In the genomic region with DNA sequence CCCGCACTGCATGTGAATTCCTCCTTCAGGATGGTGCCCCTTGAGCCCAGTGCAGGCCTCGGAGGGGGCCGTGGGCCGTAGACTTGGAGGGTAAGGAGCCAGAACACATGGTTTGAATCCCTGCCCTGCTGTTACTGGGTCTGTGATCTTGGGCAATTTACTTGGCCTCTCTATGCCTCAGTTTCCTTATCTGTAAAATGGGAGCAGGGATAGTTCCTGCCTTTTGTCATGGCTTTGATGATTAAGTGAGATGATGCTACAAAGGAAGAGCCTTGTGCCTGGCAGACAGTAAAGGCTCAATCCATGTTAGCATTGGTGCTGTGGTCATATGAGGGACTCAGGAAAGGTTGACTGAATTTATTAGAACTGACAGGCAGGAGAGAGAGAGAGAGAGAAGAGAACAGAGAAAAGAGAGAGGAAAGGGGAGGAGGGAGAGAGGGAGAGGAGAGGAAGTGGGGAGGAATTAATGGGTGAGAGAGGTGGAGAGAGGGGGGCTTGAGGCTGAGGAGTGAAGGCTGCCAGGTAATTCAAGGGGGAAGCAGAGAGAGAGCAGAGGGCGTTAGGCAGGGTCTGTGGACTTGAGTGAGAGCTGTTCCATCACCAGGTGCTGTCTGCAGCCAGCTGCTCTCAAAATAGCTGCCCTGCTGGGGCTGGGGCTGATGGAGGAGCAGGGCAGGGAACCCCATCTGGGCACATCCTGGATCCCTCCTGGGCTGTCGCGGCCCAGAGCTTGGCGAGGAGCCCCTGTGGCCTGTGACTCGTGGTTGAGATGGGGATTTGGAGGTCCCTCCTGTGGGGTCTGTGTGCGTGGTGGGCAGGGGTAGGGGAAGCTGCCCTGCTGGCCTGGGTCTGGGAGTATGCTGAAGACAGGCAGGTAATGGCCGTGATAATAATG, we compare ENCODE assay signal across 24 cellular contexts. TPM values are rescaled to one million over a fixed set of nuclear protein-coding genes. Genes with fewer than 3 reads are reported as not detected.
DNase-seq lines count a peak whose midpoint lies in the region; ATAC-seq and TF ChIP-seq lines count a peak whose summit lies in the region.
"Had no signal": no experiment of that assay in that cellular context is flagged by ENCODE, and none has a peak within 500 bp of the region (broad histone marks: within the 10 kb centered on the region; RNA-seq: fewer than 3 reads in every experiment).

No MANE protein-coding gene starts in this region.

- peak overlapping the region; percentile 66 for H4K8ac ChIP-seq in mesenchymal stem cell (ENCODE audit: low read length)

- H3K4me1 Mint-ChIP-seq in WTC11, result peaks cover 26% of the 10 kb centered on the region
- peaks cover 26% of the 10 kb centered on the region for H3K4me1 Mint-ChIP-seq in MCF 10A (ENCODE audit: insufficient read depth, unreplicated experiment)
- H3K4me1 Mint-ChIP-seq: activated CD4-positive, alpha-beta T cell treated with anti-CD3 and anti-CD28 coated beads for 36 hours had no signal

- no peak overlapping the region for H3K4me3 Mint-ChIP-seq in WTC11
- no peak overlapping the region for H3K4me3 Mint-ChIP-seq in MCF 10A (ENCODE audit: unreplicated experiment)
- H3K4me3 Mint-ChIP-seq: activated CD4-positive, alpha-beta T cell treated with anti-CD3 and anti-CD28 coated beads for 36 hours; activated CD8-positive, alpha-beta memory T cell treated with anti-CD3 and anti-CD28 coated beads, Interleukin-2, amount 10 ng/mL, durations not matched to agents 7 days and 5 days had no signal

- H2BK120ac ChIP-seq in mesenchymal stem cell (ENCODE audit: low read depth, low read length), result no peak overlapping the region

- peak overlapping the region; percentile 83 for H4K91ac ChIP-seq in mesenchymal stem cell (ENCODE audit: low read length)

- TF ChIP-seq CTCF in WTC11 (IDR thresholded peaks at IDR 0.05) (no peak), MCF 10A (IDR thresholded peaks at IDR 0.05; ENCODE audit: unreplicated experiment) (no peak)

- H3K79me1 ChIP-seq in mesenchymal stem cell (replicated peaks; ENCODE audit: low read length, poor library complexity, severe bottlenecking), result no peaks in the 10 kb centered on the region

- no peak overlapping the region for H3K4me2 ChIP-seq in mesenchymal stem cell (ENCODE audit: low read length, poor library complexity, severe bottlenecking)

- H3K9me3 ChIP-seq in mesenchymal stem cell (ENCODE audit: control insufficient read depth, low read length), result no peaks in the 10 kb centered on the region
- H3K9me3 ChIP-seq: colonic mucosa, MG63, thyroid gland had no signal

- 77% methylated on average over 11 of the region's 11 CpGs for WGBS in mesenchymal stem cell

- H3K36me3 Mint-ChIP-seq in WTC11 (peaks cover 23% of the 10 kb centered on the region), MCF 10A (ENCODE audit: insufficient read depth, unreplicated experiment) (no peaks in the 10 kb centered on the region)

- H3K23ac ChIP-seq in mesenchymal stem cell (ENCODE audit: low read length in 2 of 2), result no peak overlapping the region

- H3K4ac ChIP-seq in mesenchymal stem cell (ENCODE audit: low read depth in 1 of 2, low read length in 2 of 2), result peak overlapping the region in 1 of 2 experiments; percentile 12

- H3K9ac ChIP-seq in mesenchymal stem cell (ENCODE audit: low read length), result no peak overlapping the region

- peak overlapping the region in 1 of 2 experiments; percentile 71 for H3K14ac ChIP-seq in mesenchymal stem cell (ENCODE audit: low read length in 2 of 2)

- peak overlapping the region; percentile 38 for H2AK5ac ChIP-seq in mesenchymal stem cell (ENCODE audit: low read length, severe bottlenecking)

- intact Hi-C loops in MCF 10A (cut with micrococcal nuclease), result no loop called here

- peak overlapping the region; percentile 37; the same call in 1 of the 2 replicates for H3K27ac Mint-ChIP-seq in WTC11
- H3K27ac Mint-ChIP-seq in MCF 10A (ENCODE audit: low read depth, unreplicated experiment), result no peak overlapping the region
- H3K27ac Mint-ChIP-seq: activated CD4-positive, alpha-beta T cell treated with anti-CD3 and anti-CD28 coated beads for 36 hours; activated CD8-positive, alpha-beta memory T cell treated with anti-CD3 and anti-CD28 coated beads, Interleukin-2, amount 10 ng/mL, durations not matched to agents 7 days and 5 days had no signal

- no peaks in the 10 kb centered on the region for H3K27me3 ChIP-seq in mesenchymal stem cell (ENCODE audit: control insufficient read depth in 1 of 2, insufficient read depth in 1 of 2, low read length in 2 of 2)
- H3K27me3 ChIP-seq: brain microvascular endothelial cell, colonic mucosa, MG63, thyroid gland had no signal

- ATAC-seq in WTC11 (no peak), HG03135 (IDR thresholded peaks at IDR 0.05; ENCODE audit: unreplicated experiment) (no peak)
- ATAC-seq: activated CD4-positive, alpha-beta T cell treated with anti-CD3 and anti-CD28 coated beads for 36 hours; activated CD8-positive, alpha-beta memory T cell treated with anti-CD3 and anti-CD28 coated beads, Interleukin-2, amount 10 ng/mL, durations not matched to agents 7 days and 5 days; stimulated activated naive CD8-positive, alpha-beta T cell treated with anti-CD3 and anti-CD28 coated beads, Interleukin-15, Interleukin-2, amounts not matched to agents 100 U/mL and 50 U/mL, for 24 hours had no signal

- no peaks in the 10 kb centered on the region for H3K9me3 Mint-ChIP-seq in WTC11
- H3K9me3 Mint-ChIP-seq in MCF 10A (ENCODE audit: unreplicated experiment), result peaks cover 5% of the 10 kb centered on the region

- H2BK5ac ChIP-seq in mesenchymal stem cell (ENCODE audit: low read depth, low read length, poor library complexity, severe bottlenecking), result no peak overlapping the region

- peak overlapping the region; percentile 71 for H2BK15ac ChIP-seq in mesenchymal stem cell (ENCODE audit: low read depth, poor library complexity, severe bottlenecking)

- H3K27me3 Mint-ChIP-seq in WTC11 (ENCODE audit: low read depth) (peaks cover 5% of the 10 kb centered on the region; the same call in 1 of the 2 replicates), MCF 10A (ENCODE audit: insufficient read depth, unreplicated experiment) (no peaks in the 10 kb centered on the region)
- H3K27me3 Mint-ChIP-seq: activated CD4-positive, alpha-beta T cell treated with anti-CD3 and anti-CD28 coated beads for 36 hours; activated CD8-positive, alpha-beta memory T cell treated with anti-CD3 and anti-CD28 coated beads, Interleukin-2, amount 10 ng/mL, durations not matched to agents 7 days and 5 days had no signal

- H3K27ac ChIP-seq in mesenchymal stem cell (ENCODE audit: low read length, poor library complexity, severe bottlenecking), result no peak overlapping the region
- H3K27ac ChIP-seq: brain microvascular endothelial cell, colonic mucosa, thyroid gland had no signal

- peaks cover 29% of the 10 kb centered on the region for H3K4me1 ChIP-seq in mesenchymal stem cell (ENCODE audit: control insufficient read depth, insufficient read depth, low read depth, low read length)
- H3K4me1 ChIP-seq: colonic mucosa, thyroid gland had no signal

- no peak overlapping the region for H3K4me3 ChIP-seq in mesenchymal stem cell (ENCODE audit: insufficient read depth in 1 of 2, low read depth in 1 of 2, low read length in 2 of 2)
- H3K4me3 ChIP-seq: colonic mucosa, lung, MG63, thyroid gland had no signal

- peaks cover 0 to 2% of the 10 kb centered on the region in 2 experiments for H3K36me3 ChIP-seq in mesenchymal stem cell (ENCODE audit: control insufficient read depth in 1 of 2, insufficient read depth in 2 of 2, low read depth in 1 of 2, low read length in 2 of 2)
- H3K36me3 ChIP-seq: brain microvascular endothelial cell, colonic mucosa, thyroid gland had no signal

- no peak overlapping the region for H3K18ac ChIP-seq in mesenchymal stem cell (ENCODE audit: low read depth in 1 of 2, low read length in 2 of 2)

- DNase-seq in NCI-H1092 treated with DMSO at 0.1 percent for 48 hours (lab: John Stamatoyannopoulos, UW) (peak; percentile 6), NCI-H1092 (lab: John Stamatoyannopoulos, UW) (no peak), COLO668 (lab: John Stamatoyannopoulos, UW; ENCODE audit: unreplicated experiment) (peak; percentile 23), WTC11 (ENCODE audit: low spot score) (no peak), mesenchymal stem cell (no peak), MCF 10A (ENCODE audit: unreplicated experiment) (no peak), kidney tubule cell (ENCODE audit: low spot score) (no peak)
- DNase-seq: 8988T; activated CD4-positive, alpha-beta T cell treated with anti-CD3 and anti-CD28 coated beads for 36 hours; activated CD8-positive, alpha-beta memory T cell treated with anti-CD3 and anti-CD28 coated beads, Interleukin-2, amount 10 ng/mL, durations not matched to agents 7 days and 5 days; AML-193; brain microvascular endothelial cell; colonic mucosa; islet precursor cell; MG63; NCI-H1694; NCI-H226; NK-92 treated with Interleukin-12 subunit alpha and Interleukin-12 subunit beta, amount 100 ng/mL, for 24 hours; SIG-M5; stimulated activated CD4-positive, alpha-beta T cell treated with anti-CD3 and anti-CD28 coated beads, Interleukin-4, amount 100 ng/mL, for 24 hours; stimulated activated naive CD8-positive, alpha-beta T cell treated with anti-CD3 and anti-CD28 coated beads, Interleukin-15, Interleukin-2, amounts not matched to agents 100 U/mL and 50 U/mL, for 24 hours; thyroid gland had no signal

- BruUV-seq in MCF 10A (replicated peaks; lab: Mats Ljungman, UMichigan), result no TSS peak

- H2BK12ac ChIP-seq in mesenchymal stem cell (ENCODE audit: low read length in 2 of 2), result peak overlapping the region; percentile 44 to 88

- POLR2A ChIA-PET in WTC11 (lab: Charles Lee), result no interaction called here
- POLR2A ChIA-PET in MCF 10A (lab: Yijun Ruan, JAX), result no interaction called here

- CTCF ChIA-PET in WTC11 (lab: Charles Lee) (interaction anchor here (1.2 kb wide), 1 partner anchor 92 kb away, joined by 3 read pairs; no protein-coding TSS in a partner anchor), MCF 10A (lab: Yijun Ruan, JAX) (interaction anchor here (0.7 to 1.0 kb wide), 4 partner anchors 15 to 680 kb away, joined by 3 to 5 read pairs (median 4); no protein-coding TSS in a partner anchor)

- H2AFZ ChIP-seq in mesenchymal stem cell (ENCODE audit: low read depth, low read length), result no peak overlapping the region

TF ChIP-seq in WTC11, 78 proteins besides CTCF, POLR2A, EP300 and RAD21 (continues in another document):
- no peak for TF ChIP-seq TEAD4 (CRISPR knock-in tag; IDR thresholded peaks at IDR 0.05)
- no peak for TF ChIP-seq ZNF317 (CRISPR knock-in tag; IDR thresholded peaks at IDR 0.05; ENCODE audit: borderline replicate concordance, low read depth)
- TF ChIP-seq JUN (CRISPR knock-in tag; IDR thresholded peaks at IDR 0.05), result no peak

RNA-seq across cellular contexts. Expression of gene MCM5, which starts 44.1 kb away (rescaled TPM):
- 229 to 261 TPM (median 229 TPM) in 3 replicates for total RNA-seq in WTC11 (2021)
- 6.9 TPM for polyA plus RNA-seq in mesenchymal stem cell (2013, experiment 1 of 2)
- 7.5 TPM for polyA plus RNA-seq in mesenchymal stem cell (2013, experiment 2 of 2)
- 26.2 and 35.0 TPM in 2 replicates for total RNA-seq in MCF 10A (2022)

Comparison
In these comparisons a context has a peak if more than half of its experiments do, and no peak if none do; other contexts are left out.
1. DNase-seq: peak in NCI-H1092 treated with DMSO at 0.1 percent for 48 hours (single experiment) and COLO668 (single experiment); none in NCI-H1092 (single experiment), WTC11 (single experiment), mesenchymal stem cell (single experiment), MCF 10A (single experiment) and kidney tubule cell (single experiment).